Comparison of ENCODE assay signal across 1 cellular context in the genomic region with DNA sequence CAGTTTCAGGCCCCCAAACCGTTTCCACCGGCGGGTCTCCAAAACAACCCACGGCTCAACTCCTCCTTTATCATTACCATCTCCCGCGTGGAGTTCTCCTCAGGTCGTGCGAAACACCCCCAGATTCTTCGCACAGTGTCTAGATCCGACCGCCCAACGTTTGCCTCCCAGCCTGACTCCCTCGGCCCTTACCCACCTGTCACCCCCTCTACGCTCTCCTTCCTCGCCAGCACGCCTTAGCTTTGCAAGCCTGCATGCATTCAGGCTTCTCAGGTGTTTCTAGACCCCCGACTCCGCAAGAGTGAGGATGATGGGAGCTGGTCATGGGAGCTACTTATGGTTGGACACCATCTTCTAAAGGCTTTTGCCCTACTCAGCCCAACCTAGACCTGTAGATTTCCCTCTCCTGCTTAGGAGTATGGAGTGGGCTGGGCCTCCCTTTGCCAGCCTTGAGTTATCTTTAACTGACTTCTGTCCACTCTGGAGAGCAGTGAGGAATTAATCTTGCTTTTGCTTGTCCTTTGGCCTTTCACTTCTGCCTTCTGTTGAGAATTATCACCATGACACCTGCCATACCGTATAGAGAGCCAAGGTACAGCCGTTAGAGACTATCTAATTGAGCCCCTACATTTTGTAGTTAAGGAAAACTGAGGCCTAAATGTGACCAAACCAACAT.
TF ChIP-seq lines count a peak whose summit lies in the region.

No MANE protein-coding gene starts in this region.

TF ChIP-seq in K562, 482 proteins besides CTCF, POLR2A, EP300 and RAD21 (continued from another document and continues in another):
- no peak for TF ChIP-seq NCOA1 (IDR thresholded peaks at IDR 0.05; ENCODE audit: low read depth)
- TF ChIP-seq PCBP2 (IDR thresholded peaks at IDR 0.05; ENCODE audit: low read depth, low read length, poor library complexity, severe bottlenecking): no peak
- TF ChIP-seq, protein P1, sequence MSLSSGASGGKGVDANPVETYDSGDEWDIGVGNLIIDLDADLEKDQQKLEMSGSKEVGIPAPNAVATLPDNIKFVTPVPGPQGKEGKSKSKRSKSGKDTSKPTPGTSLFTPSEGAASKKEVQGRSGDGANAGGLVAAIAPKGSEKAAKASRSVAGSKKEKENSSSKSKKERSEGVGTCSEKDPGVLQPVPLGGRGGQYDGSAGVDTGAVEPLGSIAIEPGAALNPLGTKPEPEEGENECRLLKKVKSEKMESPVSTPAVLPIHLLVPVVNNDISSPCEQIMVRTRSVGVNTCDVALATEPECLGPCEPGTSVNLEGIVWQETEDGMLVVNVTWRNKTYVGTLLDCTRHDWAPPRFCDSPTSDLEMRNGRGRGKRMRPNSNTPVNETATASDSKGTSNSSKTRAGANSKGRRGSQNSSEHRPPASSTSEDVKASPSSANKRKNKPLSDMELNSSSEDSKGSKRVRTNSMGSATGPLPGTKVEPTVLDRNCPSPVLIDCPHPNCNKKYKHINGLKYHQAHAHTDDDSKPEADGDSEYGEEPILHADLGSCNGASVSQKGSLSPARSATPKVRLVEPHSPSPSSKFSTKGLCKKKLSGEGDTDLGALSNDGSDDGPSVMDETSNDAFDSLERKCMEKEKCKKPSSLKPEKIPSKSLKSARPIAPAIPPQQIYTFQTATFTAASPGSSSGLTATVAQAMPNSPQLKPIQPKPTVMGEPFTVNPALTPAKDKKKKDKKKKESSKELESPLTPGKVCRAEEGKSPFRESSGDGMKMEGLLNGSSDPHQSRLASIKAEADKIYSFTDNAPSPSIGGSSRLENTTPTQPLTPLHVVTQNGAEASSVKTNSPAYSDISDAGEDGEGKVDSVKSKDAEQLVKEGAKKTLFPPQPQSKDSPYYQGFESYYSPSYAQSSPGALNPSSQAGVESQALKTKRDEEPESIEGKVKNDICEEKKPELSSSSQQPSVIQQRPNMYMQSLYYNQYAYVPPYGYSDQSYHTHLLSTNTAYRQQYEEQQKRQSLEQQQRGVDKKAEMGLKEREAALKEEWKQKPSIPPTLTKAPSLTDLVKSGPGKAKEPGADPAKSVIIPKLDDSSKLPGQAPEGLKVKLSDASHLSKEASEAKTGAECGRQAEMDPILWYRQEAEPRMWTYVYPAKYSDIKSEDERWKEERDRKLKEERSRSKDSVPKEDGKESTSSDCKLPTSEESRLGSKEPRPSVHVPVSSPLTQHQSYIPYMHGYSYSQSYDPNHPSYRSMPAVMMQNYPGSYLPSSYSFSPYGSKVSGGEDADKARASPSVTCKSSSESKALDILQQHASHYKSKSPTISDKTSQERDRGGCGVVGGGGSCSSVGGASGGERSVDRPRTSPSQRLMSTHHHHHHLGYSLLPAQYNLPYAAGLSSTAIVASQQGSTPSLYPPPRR (CRISPR knock-in tag; IDR thresholded peaks at IDR 0.05; ENCODE audit: borderline replicate concordance): no peak
- no peak for TF ChIP-seq ZNF780A (CRISPR knock-in tag; IDR thresholded peaks at IDR 0.05)
- 0 out of 2 replicates have a peak, but pooled peaks have one; percentile 15 for TF ChIP-seq NFRKB (IDR thresholded peaks at IDR 0.05; ENCODE audit: low read depth)
- peak; percentile 91 for TF ChIP-seq GATA2 (CRISPR knock-in tag; IDR thresholded peaks at IDR 0.05)
- no peak for TF ChIP-seq U2AF1 (optimal IDR thresholded peaks at IDR 0.05; ENCODE audit: low read depth, low read length)
- TF ChIP-seq TBL1XR1 (IDR thresholded peaks at IDR 0.05; ENCODE audit: low read length in 2 of 2): no peak
- no peak for TF ChIP-seq MAFK (IDR thresholded peaks at IDR 0.05; ENCODE audit: low read length)
- 0 out of 2 replicates have a peak, but pooled peaks have one; percentile 21 for TF ChIP-seq ZBTB9 (CRISPR knock-in tag; IDR thresholded peaks at IDR 0.05)
- no peak for TF ChIP-seq CHAMP1 (IDR thresholded peaks at IDR 0.05)
- no peak for TF ChIP-seq ZNF75A (CRISPR knock-in tag; IDR thresholded peaks at IDR 0.05)
- peak in 1 of 2 experiments; percentile 11; a peak in 2 of 4 replicates for TF ChIP-seq SIN3A (IDR thresholded peaks at IDR 0.05; ENCODE audit: borderline replicate concordance in 2 of 2, control insufficient read depth in 1 of 2, low read depth in 2 of 2, low read length in 2 of 2)
- no peak for TF ChIP-seq YBX1 (IDR thresholded peaks at IDR 0.05)
- TF ChIP-seq NFATC3 (IDR thresholded peaks at IDR 0.05): no peak
- no peak for TF ChIP-seq ZNF79 (CRISPR knock-in tag; IDR thresholded peaks at IDR 0.05; ENCODE audit: low read depth)
- TF ChIP-seq ZNF316 (IDR thresholded peaks at IDR 0.05): no peak
- TF ChIP-seq HMG20A (CRISPR knock-in tag; conservative IDR thresholded peaks at IDR 0.05): no peak
- no peak for TF ChIP-seq KAT7 (CRISPR knock-in tag; IDR thresholded peaks at IDR 0.05; ENCODE audit: borderline replicate concordance)
- no peak; the same call in 1 of the 2 replicates for TF ChIP-seq SRSF3 (IDR thresholded peaks at IDR 0.05; ENCODE audit: insufficient read depth, low read length)
- TF ChIP-seq, protein P2, sequence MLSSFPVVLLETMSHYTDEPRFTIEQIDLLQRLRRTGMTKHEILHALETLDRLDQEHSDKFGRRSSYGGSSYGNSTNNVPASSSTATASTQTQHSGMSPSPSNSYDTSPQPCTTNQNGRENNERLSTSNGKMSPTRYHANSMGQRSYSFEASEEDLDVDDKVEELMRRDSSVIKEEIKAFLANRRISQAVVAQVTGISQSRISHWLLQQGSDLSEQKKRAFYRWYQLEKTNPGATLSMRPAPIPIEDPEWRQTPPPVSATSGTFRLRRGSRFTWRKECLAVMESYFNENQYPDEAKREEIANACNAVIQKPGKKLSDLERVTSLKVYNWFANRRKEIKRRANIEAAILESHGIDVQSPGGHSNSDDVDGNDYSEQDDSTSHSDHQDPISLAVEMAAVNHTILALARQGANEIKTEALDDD (IDR thresholded peaks at IDR 0.05): no peak; the same call in 1 of the 2 replicates
- TF ChIP-seq, protein P3, sequence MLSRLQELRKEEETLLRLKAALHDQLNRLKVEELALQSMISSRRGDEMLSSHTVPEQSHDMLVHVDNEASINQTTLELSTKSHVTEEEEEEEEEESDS (CRISPR knock-in tag; IDR thresholded peaks at IDR 0.05): no peak
- no peak for TF ChIP-seq GTF2A2 (tag; IDR thresholded peaks at IDR 0.05)
- TF ChIP-seq TCF15 (CRISPR knock-in tag; IDR thresholded peaks at IDR 0.05): no peak
- no peak for TF ChIP-seq GTF2B (IDR thresholded peaks at IDR 0.05; ENCODE audit: extremely low read depth, insufficient read length)
- no peak for TF ChIP-seq POLR2G (IDR thresholded peaks at IDR 0.05; ENCODE audit: low read depth, low read length)
- TF ChIP-seq ZNF77 (CRISPR knock-in tag; IDR thresholded peaks at IDR 0.05): no peak
- TF ChIP-seq LARP7 (IDR thresholded peaks at IDR 0.05): no peak
- 0 out of 2 replicates have a peak, but pooled peaks have one; percentile 16 for TF ChIP-seq CREM (IDR thresholded peaks at IDR 0.05; ENCODE audit: low read depth)
- no peak for TF ChIP-seq EWSR1 (IDR thresholded peaks at IDR 0.05; ENCODE audit: borderline replicate concordance, low read depth, partially characterized antibody)
- no peak for TF ChIP-seq SIN3B (IDR thresholded peaks at IDR 0.05; ENCODE audit: low read depth)
- no peak for TF ChIP-seq CREB1 (IDR thresholded peaks at IDR 0.05)
- no peak for TF ChIP-seq CREB1 (CRISPR knock-in tag; IDR thresholded peaks at IDR 0.05)
- TF ChIP-seq POLR2AphosphoS2 (IDR thresholded peaks at IDR 0.05; ENCODE audit: low read length): no peak
- no peak for TF ChIP-seq KLF13 (tag; IDR thresholded peaks at IDR 0.05; ENCODE audit: borderline replicate concordance, low read depth)
- no peak for TF ChIP-seq ILK (tag; IDR thresholded peaks at IDR 0.05; ENCODE audit: borderline replicate concordance, low read depth)
- peak; percentile 65 for TF ChIP-seq NFIC (IDR thresholded peaks at IDR 0.05)
- no peak for TF ChIP-seq ELF1 (tag; IDR thresholded peaks at IDR 0.05)
- peak in 1 of 2 experiments; percentile 43; a peak in 1 of 4 replicates for TF ChIP-seq KDM1A (IDR thresholded peaks at IDR 0.05)
- no peak for TF ChIP-seq TEAD2 (tag; IDR thresholded peaks at IDR 0.05)
- no peak for TF ChIP-seq L3MBTL2 (IDR thresholded peaks at IDR 0.05)
- no peak for TF ChIP-seq TGIF2 (CRISPR knock-in tag; IDR thresholded peaks at IDR 0.05)
- no peak for TF ChIP-seq NRF1 (conservative IDR thresholded peaks at IDR 0.05 in 1 of 2, IDR thresholded peaks at IDR 0.05 in 1 of 2)
- no peak; the same call in 1 of the 2 replicates for TF ChIP-seq ZNF12 (CRISPR knock-in tag; IDR thresholded peaks at IDR 0.05)
- TF ChIP-seq HDAC1 (IDR thresholded peaks at IDR 0.05): peak in 1 of 2 experiments; percentile 52; a peak in 1 of 4 replicates
- no peak for TF ChIP-seq HEY1 (CRISPR knock-in tag; IDR thresholded peaks at IDR 0.05; ENCODE audit: borderline replicate concordance)
- no peak for TF ChIP-seq ZNF253 (CRISPR knock-in tag; conservative IDR thresholded peaks at IDR 0.05)
- peak; percentile 85 for TF ChIP-seq HBP1 (CRISPR knock-in tag; IDR thresholded peaks at IDR 0.05)
- 0 out of 2 replicates have a peak, but pooled peaks have one; percentile 37 for TF ChIP-seq OTX1 (CRISPR knock-in tag; IDR thresholded peaks at IDR 0.05)
- TF ChIP-seq PTBP1 (IDR thresholded peaks at IDR 0.05; ENCODE audit: low read depth, low read length): no peak
- TF ChIP-seq NFE2L1 (tag; IDR thresholded peaks at IDR 0.05; ENCODE audit: borderline replicate concordance, low read depth): no peak
- TF ChIP-seq ARHGAP35 (IDR thresholded peaks at IDR 0.05; ENCODE audit: partially characterized antibody): no peak
- TF ChIP-seq, protein P4, sequence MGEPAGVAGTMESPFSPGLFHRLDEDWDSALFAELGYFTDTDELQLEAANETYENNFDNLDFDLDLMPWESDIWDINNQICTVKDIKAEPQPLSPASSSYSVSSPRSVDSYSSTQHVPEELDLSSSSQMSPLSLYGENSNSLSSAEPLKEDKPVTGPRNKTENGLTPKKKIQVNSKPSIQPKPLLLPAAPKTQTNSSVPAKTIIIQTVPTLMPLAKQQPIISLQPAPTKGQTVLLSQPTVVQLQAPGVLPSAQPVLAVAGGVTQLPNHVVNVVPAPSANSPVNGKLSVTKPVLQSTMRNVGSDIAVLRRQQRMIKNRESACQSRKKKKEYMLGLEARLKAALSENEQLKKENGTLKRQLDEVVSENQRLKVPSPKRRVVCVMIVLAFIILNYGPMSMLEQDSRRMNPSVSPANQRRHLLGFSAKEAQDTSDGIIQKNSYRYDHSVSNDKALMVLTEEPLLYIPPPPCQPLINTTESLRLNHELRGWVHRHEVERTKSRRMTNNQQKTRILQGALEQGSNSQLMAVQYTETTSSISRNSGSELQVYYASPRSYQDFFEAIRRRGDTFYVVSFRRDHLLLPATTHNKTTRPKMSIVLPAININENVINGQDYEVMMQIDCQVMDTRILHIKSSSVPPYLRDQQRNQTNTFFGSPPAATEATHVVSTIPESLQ (CRISPR knock-in tag; IDR thresholded peaks at IDR 0.05): no peak
- TF ChIP-seq, protein P5, sequence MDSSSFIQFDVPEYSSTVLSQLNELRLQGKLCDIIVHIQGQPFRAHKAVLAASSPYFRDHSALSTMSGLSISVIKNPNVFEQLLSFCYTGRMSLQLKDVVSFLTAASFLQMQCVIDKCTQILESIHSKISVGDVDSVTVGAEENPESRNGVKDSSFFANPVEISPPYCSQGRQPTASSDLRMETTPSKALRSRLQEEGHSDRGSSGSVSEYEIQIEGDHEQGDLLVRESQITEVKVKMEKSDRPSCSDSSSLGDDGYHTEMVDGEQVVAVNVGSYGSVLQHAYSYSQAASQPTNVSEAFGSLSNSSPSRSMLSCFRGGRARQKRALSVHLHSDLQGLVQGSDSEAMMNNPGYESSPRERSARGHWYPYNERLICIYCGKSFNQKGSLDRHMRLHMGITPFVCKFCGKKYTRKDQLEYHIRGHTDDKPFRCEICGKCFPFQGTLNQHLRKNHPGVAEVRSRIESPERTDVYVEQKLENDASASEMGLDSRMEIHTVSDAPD (CRISPR knock-in tag; IDR thresholded peaks at IDR 0.05): no peak
